Comparison of ENCODE assay signal across 15 cellular contexts in the genomic region with DNA sequence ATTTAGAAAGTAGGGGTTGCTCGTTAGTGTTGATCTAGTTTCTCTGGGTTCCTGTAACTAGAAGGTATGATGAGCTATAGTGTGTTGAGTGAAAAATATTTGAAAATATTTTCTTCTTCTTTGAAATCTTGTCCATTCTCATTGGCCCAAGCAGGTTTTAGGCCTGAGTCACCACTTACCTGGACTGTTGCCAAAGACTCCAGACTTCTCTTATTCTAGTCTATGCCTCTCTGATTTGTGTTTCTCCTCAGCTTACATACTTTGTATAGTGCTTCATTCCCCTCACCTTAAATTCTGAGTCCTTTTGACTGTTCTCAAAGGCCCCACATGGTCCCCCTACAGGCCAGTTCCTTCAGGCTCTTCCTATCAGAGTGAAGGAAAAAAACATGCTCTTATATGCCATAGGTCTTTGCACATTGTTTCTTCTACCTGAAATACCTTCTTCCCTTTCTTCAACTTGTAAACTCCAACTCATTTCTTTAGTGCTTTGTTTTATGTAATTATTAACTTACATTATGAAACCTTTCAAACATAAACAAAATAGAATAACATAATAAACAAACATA.
DNase-seq lines count a peak whose midpoint lies in the region; ATAC-seq and TF ChIP-seq lines count a peak whose summit lies in the region.
"Had no signal": no experiment of that assay in that cellular context is flagged by ENCODE, and none has a peak within 500 bp of the region (broad histone marks: within the 10 kb centered on the region; RNA-seq: fewer than 3 reads in every experiment).

No MANE protein-coding gene starts in this region.

- no peaks in the 10 kb centered on the region for H4K20me1 ChIP-seq in H9 (ENCODE audit: control insufficient read depth, insufficient read depth, insufficient read length)

- H3K36me3 Mint-ChIP-seq in H9 (ENCODE audit: insufficient read depth in 1 of 3, low read depth in 3 of 3): no peaks in the 10 kb centered on the region; a peak in 2 of 7 replicates
- H3K36me3 Mint-ChIP-seq: CD4-positive, CD25-positive, alpha-beta regulatory T cell; naive B cell had no signal

- no peak overlapping the region for H2AK5ac ChIP-seq in H9 (ENCODE audit: insufficient read length, low read length)

- no peak overlapping the region for H2BK120ac ChIP-seq in H9 (ENCODE audit: low read depth, low read length, poor library complexity, severe bottlenecking)

- H3K27ac ChIP-seq in H9 (ENCODE audit: insufficient read length, low read depth, low read length) (no peak overlapping the region), colonic mucosa (no peak overlapping the region)

- H3T11ph ChIP-seq in H9 (ENCODE audit: low read length): no peak overlapping the region

- no peaks in the 10 kb centered on the region for H3K27me3 Mint-ChIP-seq in H9 (ENCODE audit: low read depth)
- H3K27me3 Mint-ChIP-seq: activated CD4-positive, alpha-beta T cell treated with anti-CD3 and anti-CD28 coated beads for 36 hours; CD4-positive, CD25-positive, alpha-beta regulatory T cell; naive B cell had no signal

- no peak overlapping the region for H3K27ac Mint-ChIP-seq in H9
- H3K27ac Mint-ChIP-seq: activated CD4-positive, alpha-beta T cell treated with anti-CD3 and anti-CD28 coated beads for 36 hours had no signal

- no peak overlapping the region for H4K8ac ChIP-seq in H9 (replicated peaks; ENCODE audit: insufficient read length, low read depth, low read length)

- TF ChIP-seq CTCF in H9 (conservative IDR thresholded peaks at IDR 0.05) (peak; percentile 53; the same call in 2 of the 3 replicates), colonic mucosa (IDR thresholded peaks at IDR 0.05) (no peak)

- H3K9me3 ChIP-seq in H9 (ENCODE audit: control insufficient read depth, low read depth, low read length) (no peaks in the 10 kb centered on the region), adipocyte (ENCODE audit: control insufficient read depth, low read length) (peaks cover 10% of the 10 kb centered on the region), colonic mucosa (no peaks in the 10 kb centered on the region)

- no peak overlapping the region for H2BK20ac ChIP-seq in H9 (ENCODE audit: low read depth, low read length, poor library complexity, severe bottlenecking)

- no peaks in the 10 kb centered on the region for H3K23me2 ChIP-seq in H9 (ENCODE audit: insufficient read length, low read depth, low read length, poor library complexity, severe bottlenecking)

- no CpG with 5 or more reads among the region's 1 CpG for WGBS in H9 (ENCODE audit: extremely low coverage, insufficient read length, low lambda C conversion rate)

- H3K14ac ChIP-seq in H9 (ENCODE audit: insufficient read depth, low read length): no peak overlapping the region

- H3K79me2 ChIP-seq in H9 (ENCODE audit: insufficient read depth, low read length): no peaks in the 10 kb centered on the region

- H4K91ac ChIP-seq in H9 (ENCODE audit: insufficient read length, low read depth, low read length): no peak overlapping the region

- H4K5ac ChIP-seq in H9 (ENCODE audit: insufficient read length, low read depth, low read length): no peak overlapping the region

- no peak overlapping the region for H3K4ac ChIP-seq in H9 (ENCODE audit: low read depth, low read length)

- H2BK5ac ChIP-seq in H9 (ENCODE audit: insufficient read length, low read length): no peak overlapping the region

- intact Hi-C loops in colonic mucosa (cut with DNase I): no loop called here

- H3K27me3 ChIP-seq in H9 (ENCODE audit: insufficient read depth, low read length): no peaks in the 10 kb centered on the region
- no peaks in the 10 kb centered on the region for H3K27me3 ChIP-seq in adipocyte (replicated peaks; ENCODE audit: control insufficient read depth, insufficient read depth, low read length)
- no peaks in the 10 kb centered on the region for H3K27me3 ChIP-seq in colonic mucosa

- no peak overlapping the region for H3K23ac ChIP-seq in H9 (ENCODE audit: insufficient read length, low read depth, low read length)

- H3K4me2 ChIP-seq in H9 (ENCODE audit: insufficient read depth, insufficient read length, low read length): no peak overlapping the region

- H3K4me3 Mint-ChIP-seq in H9: no peak overlapping the region
- H3K4me3 Mint-ChIP-seq: activated CD4-positive, alpha-beta T cell treated with anti-CD3 and anti-CD28 coated beads for 36 hours; CD4-positive, CD25-positive, alpha-beta regulatory T cell; naive B cell had no signal

- no peak overlapping the region for H2BK15ac ChIP-seq in H9 (ENCODE audit: low read depth, low read length)

- ATAC-seq in GM21390 (IDR thresholded peaks at IDR 0.05; ENCODE audit: unreplicated experiment) (no peak), HG02973 (IDR thresholded peaks at IDR 0.05; ENCODE audit: unreplicated experiment) (no peak)
- ATAC-seq: activated CD4-positive, alpha-beta T cell treated with anti-CD3 and anti-CD28 coated beads for 36 hours had no signal

- H2AFZ ChIP-seq in H9 (ENCODE audit: low read length): no peak overlapping the region

- no peak overlapping the region for H2BK12ac ChIP-seq in H9 (ENCODE audit: insufficient read length, low read depth, low read length)

- DNase-seq in AG08395 (ENCODE audit: low spot score) (peak; percentile 54), H9 (no peak), adipocyte (ENCODE audit: low read depth) (peak; percentile 62), glomerular visceral epithelial cell (ENCODE audit: extremely low spot score) (peak; percentile 34), NCI-H2107 (lab: John Stamatoyannopoulos, UW) (no peak), colonic mucosa (no peak)
- DNase-seq: activated CD4-positive, alpha-beta T cell treated with anti-CD3 and anti-CD28 coated beads for 36 hours; activated gamma-delta T cell; CD4-positive, CD25-positive, alpha-beta regulatory T cell; effector CD4-positive, alpha-beta T cell; naive B cell; NCI-H2081; stimulated activated CD4-positive, alpha-beta T cell treated with anti-CD3 and anti-CD28 coated beads, Interleukin-12 subunit alpha, Interleukin-12 subunit beta, amount 100 ng/mL, for 4 hours had no signal

- no peak overlapping the region for H3K18ac ChIP-seq in H9 (ENCODE audit: insufficient read length, low read depth, low read length)

- H3K36me3 ChIP-seq in adipocyte (ENCODE audit: control insufficient read depth, insufficient read depth, low read length, severe bottlenecking) (no peaks in the 10 kb centered on the region), colonic mucosa (no peaks in the 10 kb centered on the region)

- no peaks in the 10 kb centered on the region for H3K79me1 ChIP-seq in H9 (ENCODE audit: insufficient read depth, low read depth, low read length, poor library complexity, severe bottlenecking)

- H3K4me1 ChIP-seq in H9 (ENCODE audit: insufficient read depth, low read length) (no peaks in the 10 kb centered on the region), adipocyte (ENCODE audit: control insufficient read depth, insufficient read depth, low read length) (no peaks in the 10 kb centered on the region), colonic mucosa (no peaks in the 10 kb centered on the region)

- H3K4me3 ChIP-seq in adipocyte (ENCODE audit: low read length): no peak overlapping the region
- H3K4me3 ChIP-seq in colonic mucosa: no peak overlapping the region

- H3K9ac ChIP-seq in H9 (ENCODE audit: extremely low read depth, insufficient read length, low read length): no peak overlapping the region
- no peak overlapping the region for H3K9ac ChIP-seq in adipocyte (ENCODE audit: low read length)
- H3K9ac ChIP-seq in colonic mucosa (ENCODE audit: low read depth in 2 of 2, low read length in 2 of 2): no peak overlapping the region

- H3K4me1 Mint-ChIP-seq in H9: no peaks in the 10 kb centered on the region
- H3K4me1 Mint-ChIP-seq: activated CD4-positive, alpha-beta T cell treated with anti-CD3 and anti-CD28 coated beads for 36 hours; naive B cell had no signal

- H3K56ac ChIP-seq in H9 (ENCODE audit: insufficient read length, low read depth, low read length): no peak overlapping the region

- peaks cover 0 to 35% of the 10 kb centered on the region in 2 experiments; a peak in 3 of 5 replicates for H3K9me3 Mint-ChIP-seq in H9
- H3K9me3 Mint-ChIP-seq: naive B cell had no signal

Comparison
In these comparisons a context has a peak if more than half of its experiments do, and no peak if none do; other contexts are left out.
1. DNase-seq: peak in AG08395 (single experiment), adipocyte (single experiment) and glomerular visceral epithelial cell (single experiment); none in H9 (single experiment), NCI-H2107 (single experiment) and colonic mucosa (single experiment).